ENCODE assay signal across 8 cellular contexts in genomic region chr18:33074125-33074524, GRCh38.
"Had no signal": no experiment of that assay in that cellular context is flagged by ENCODE, and none has a peak within 500 bp of the region (broad histone marks: within the 10 kb centered on the region; RNA-seq: fewer than 3 reads in every experiment).

No MANE protein-coding gene starts in this region.

- FAIRE-seq: G401.6, GM12878, GM12891, GM12892, GM18507, GM19239 had no signal

- DNase-seq: GDM1, GF-D8 had no signal

- ATAC-seq: GM12878 had no signal

- H3K4me3 ChIP-seq: GM12878 had no signal
